Comparison of ENCODE assay signal across 9 cellular contexts in genomic region chr1:88985692-88986091, GRCh38. TPM values are rescaled to one million over a fixed set of nuclear protein-coding genes. Genes with fewer than 3 reads are reported as not detected.
DNase-seq lines count a peak whose midpoint lies in the region; ATAC-seq and TF ChIP-seq lines count a peak whose summit lies in the region.
"Had no signal": no experiment of that assay in that cellular context is flagged by ENCODE, and none has a peak within 500 bp of the region (broad histone marks: within the 10 kb centered on the region; RNA-seq: fewer than 3 reads in every experiment).

No MANE protein-coding gene starts in this region.

- intact Hi-C loops in CD4-positive, alpha-beta memory T cell (cut with micrococcal nuclease) = no loop called here

- no peaks in the 10 kb centered on the region for H3K9me3 ChIP-seq in CD4-positive, alpha-beta memory T cell (ENCODE audit: control insufficient read depth in 1 of 2, low read length in 2 of 2)

- no peak overlapping the region for H3K27ac ChIP-seq in CD4-positive, alpha-beta memory T cell (ENCODE audit: low read depth, low read length)
- peak overlapping the region; percentile 33 to 74 for H3K27ac ChIP-seq in coronary artery

- POLR2A ChIA-PET in CD4-positive, alpha-beta memory T cell (lab: Charles Lee; ENCODE audit: partially characterized antibody) = no interaction called here

- CTCF ChIA-PET in CD4-positive, alpha-beta memory T cell (lab: Charles Lee; ENCODE audit: partially characterized antibody) = interaction anchor here (1.1 to 3.6 kb wide), 11 partner anchors 14 to 777 kb away, joined by 3 to 71 read pairs (median 19); partner anchors contain the start of gene GBP1

- H3K27me3 Mint-ChIP-seq in CD4-positive, alpha-beta memory T cell = no peaks in the 10 kb centered on the region
- no peaks in the 10 kb centered on the region for H3K27me3 Mint-ChIP-seq in osteocyte (ENCODE audit: unreplicated experiment)
- H3K27me3 Mint-ChIP-seq in glutamatergic neuron (ENCODE audit: unreplicated experiment) = no peaks in the 10 kb centered on the region
- H3K27me3 Mint-ChIP-seq: naive B cell had no signal

- H3K36me3 Mint-ChIP-seq in CD4-positive, alpha-beta memory T cell = peaks cover 25 to 63% of the 10 kb centered on the region in 2 donors
- H3K36me3 Mint-ChIP-seq in osteocyte (ENCODE audit: unreplicated experiment) (peaks cover 34% of the 10 kb centered on the region), glutamatergic neuron (ENCODE audit: unreplicated experiment) (peaks cover 8% of the 10 kb centered on the region)

- H3K36me3 ChIP-seq in CD4-positive, alpha-beta memory T cell (ENCODE audit: insufficient read depth, low read length) = peaks cover 5% of the 10 kb centered on the region

- no peaks in the 10 kb centered on the region for H3K9me3 Mint-ChIP-seq in CD4-positive, alpha-beta memory T cell
- H3K9me3 Mint-ChIP-seq in osteocyte (ENCODE audit: unreplicated experiment) (no peaks in the 10 kb centered on the region), glutamatergic neuron (ENCODE audit: unreplicated experiment) (no peaks in the 10 kb centered on the region)
- H3K9me3 Mint-ChIP-seq: naive B cell had no signal

- H3K4me3 ChIP-seq in CD4-positive, alpha-beta memory T cell (ENCODE audit: low read length in 2 of 2) = no peak overlapping the region
- no peak overlapping the region for H3K4me3 ChIP-seq in coronary artery

- TF ChIP-seq CTCF in coronary artery (IDR thresholded peaks at IDR 0.05) (no peak), osteocyte (IDR thresholded peaks at IDR 0.05) (no peak), glutamatergic neuron (IDR thresholded peaks at IDR 0.05; ENCODE audit: partially characterized antibody, unreplicated experiment) (no peak)

- H3K4me3 Mint-ChIP-seq in CD4-positive, alpha-beta memory T cell = peak overlapping the region in 1 of 8 donors; percentile 23
- H3K4me3 Mint-ChIP-seq in osteocyte (ENCODE audit: unreplicated experiment) = no peak overlapping the region
- H3K4me3 Mint-ChIP-seq in glutamatergic neuron (ENCODE audit: unreplicated experiment) = no peak overlapping the region
- H3K4me3 Mint-ChIP-seq: naive B cell had no signal

- DNase-seq in CD4-positive, alpha-beta memory T cell = peak in 1 of 5 donors; percentile 19
- DNase-seq in NCI-H226 = peak; percentile 13
- no peak for DNase-seq in coronary artery (ENCODE audit: low spot score)
- DNase-seq in osteocyte (ENCODE audit: extremely low spot score, unreplicated experiment) = no peak
- DNase-seq in glutamatergic neuron = no peak
- no peak for DNase-seq in DMS79 (lab: John Stamatoyannopoulos, UW)
- DNase-seq: naive B cell had no signal

- peak overlapping the region; percentile 24 to 88 (median 29) for H3K27ac Mint-ChIP-seq in CD4-positive, alpha-beta memory T cell
- H3K27ac Mint-ChIP-seq in osteocyte (ENCODE audit: unreplicated experiment) (peak overlapping the region; percentile 78), glutamatergic neuron (ENCODE audit: unreplicated experiment) (no peak overlapping the region)

- ATAC-seq in HG03442 (IDR thresholded peaks at IDR 0.05; ENCODE audit: unreplicated experiment) (no peak), HG02588 (IDR thresholded peaks at IDR 0.05; ENCODE audit: unreplicated experiment) (no peak)

- peaks cover 45 to 84% (median 62%) of the 10 kb centered on the region in 4 donors for H3K4me1 Mint-ChIP-seq in CD4-positive, alpha-beta memory T cell
- H3K4me1 Mint-ChIP-seq in osteocyte (ENCODE audit: unreplicated experiment) (peaks cover 56% of the 10 kb centered on the region), glutamatergic neuron (ENCODE audit: low read depth, unreplicated experiment) (peaks cover 7% of the 10 kb centered on the region)

- H3K4me1 ChIP-seq in CD4-positive, alpha-beta memory T cell (ENCODE audit: insufficient read depth, low read length) = peaks cover 59% of the 10 kb centered on the region

- no peaks in the 10 kb centered on the region for H3K27me3 ChIP-seq in CD4-positive, alpha-beta memory T cell (ENCODE audit: insufficient read depth, low read length)

RNA-seq across cellular contexts. Expression of gene KYAT3, which starts 6.7 kb away (rescaled TPM):
- total RNA-seq in CD4-positive, alpha-beta memory T cell = 10 to 100 TPM; 30.6 to 30.7 TPM
- 10 to 100 TPM; 23.1 to 30.8 TPM for polyA plus RNA-seq in CD4-positive, alpha-beta memory T cell
- 39.8 and 40.2 TPM in 2 replicates for total RNA-seq in osteocyte
- total RNA-seq in glutamatergic neuron (ENCODE audit: unreplicated experiment) = 25.0 TPM

RNA-seq across cellular contexts. Expression of gene RBMXL1, which starts 6.7 kb away (rescaled TPM):
- 10 to 100 TPM; 24.7 to 25.1 TPM for total RNA-seq in CD4-positive, alpha-beta memory T cell
- polyA plus RNA-seq in CD4-positive, alpha-beta memory T cell = 10 to 100 TPM in 1 of 2 donors, 1 to 10 TPM in 1; 5.3 to 12.0 TPM
- total RNA-seq in osteocyte (13.5 and 14.3 TPM in 2 replicates), glutamatergic neuron (ENCODE audit: unreplicated experiment) (12.7 TPM)

RNA-seq across cellular contexts. Expression of gene GBP3, which starts 37.0 kb away (rescaled TPM):
- 10 to 100 TPM; 51.8 to 54.1 TPM for total RNA-seq in CD4-positive, alpha-beta memory T cell
- 10 to 100 TPM in 1 of 2 donors, 1 to 10 TPM in 1; 6.4 to 10.2 TPM for polyA plus RNA-seq in CD4-positive, alpha-beta memory T cell
- total RNA-seq in osteocyte (16.2 and 18.3 TPM in 2 replicates), glutamatergic neuron (ENCODE audit: unreplicated experiment) (not detected)

Comparison
In these comparisons a context has a peak if more than half of its experiments do, and no peak if none do; other contexts are left out.
1. RNA of gene GBP3, which starts 37.0 kb away (total RNA-seq): 51.8 to 54.1 TPM in CD4-positive, alpha-beta memory T cell and 16.2 to 18.3 TPM in osteocyte; not detected in glutamatergic neuron (single experiment); every median in the first group is over 10 times any median in the second.